Comparison of ENCODE assay signal across 11 cellular contexts in the genomic region with DNA sequence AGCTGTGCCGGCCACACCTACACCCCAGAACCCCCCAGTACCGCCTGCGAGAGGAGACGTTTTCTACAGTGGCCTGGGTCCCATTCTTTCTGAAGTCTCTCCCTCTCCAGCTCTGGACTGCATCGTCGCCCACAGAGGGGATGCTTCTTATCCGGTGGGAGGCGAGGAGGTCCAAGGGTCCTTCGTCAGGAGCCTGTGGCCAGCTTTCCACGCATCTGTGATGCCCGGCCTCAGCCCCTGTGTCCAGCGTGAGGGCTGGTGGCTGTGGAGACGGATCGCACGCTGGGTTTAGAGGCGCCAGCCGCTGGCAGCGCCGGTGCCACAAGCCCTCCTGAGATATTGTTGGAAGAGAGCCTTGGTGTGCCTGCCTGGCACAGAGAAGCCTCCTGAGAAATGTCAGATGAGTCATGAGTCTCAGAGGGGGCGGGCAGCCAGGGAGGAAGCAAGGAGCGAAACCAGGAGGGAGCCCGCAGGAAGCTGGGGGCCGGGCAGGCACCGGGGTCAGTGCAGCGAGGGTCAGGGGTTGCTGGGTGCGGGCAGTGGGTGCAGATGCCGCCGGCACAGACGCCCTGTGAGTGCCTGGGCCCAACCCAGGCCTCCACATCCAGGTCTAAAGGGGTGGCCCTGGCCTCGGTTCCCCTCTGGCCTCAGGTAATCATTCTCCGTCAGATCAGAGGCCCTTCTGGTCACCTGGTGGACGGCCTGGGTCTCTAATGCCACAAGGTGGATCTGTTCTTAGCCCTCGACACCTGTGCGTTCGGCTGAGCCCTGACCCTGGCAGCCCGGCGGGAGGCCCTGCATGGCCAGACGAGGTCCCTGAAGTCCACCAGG.
DNase-seq lines count a peak whose midpoint lies in the region; ATAC-seq and TF ChIP-seq lines count a peak whose summit lies in the region.
"Had no signal": no experiment of that assay in that cellular context is flagged by ENCODE, and none has a peak within 500 bp of the region (broad histone marks: within the 10 kb centered on the region; RNA-seq: fewer than 3 reads in every experiment).

No MANE protein-coding gene starts in this region.

- no peaks in the 10 kb centered on the region for H3K36me3 Mint-ChIP-seq in activated naive CD4-positive, alpha-beta T cell treated with anti-CD3 and anti-CD28 coated beads, Interleukin-2, amount 50 U/mL, for 72 hours

- no peak for TF ChIP-seq CTCF in thoracic aorta (IDR thresholded peaks at IDR 0.05)

- H3K9me3 Mint-ChIP-seq in activated naive CD4-positive, alpha-beta T cell treated with anti-CD3 and anti-CD28 coated beads, Interleukin-2, amount 50 U/mL, for 72 hours, result no peaks in the 10 kb centered on the region

- no peak for DNase-seq in activated naive CD4-positive, alpha-beta T cell treated with anti-CD3 and anti-CD28 coated beads, Interleukin-2, amount 50 U/mL, for 72 hours (ENCODE audit: low spot score in 2 of 2)
- no peak for DNase-seq in activated naive CD4-positive, alpha-beta T cell (lab: John Stamatoyannopoulos, UW)
- DNase-seq in RPMI8226 (peak; percentile 63), head of caudate nucleus (peak in 39 of 42 donors; percentile 32 to 91 (median 68)), thoracic aorta (ENCODE audit: low spot score) (peak; percentile 37), NCI-H146 (lab: John Stamatoyannopoulos, UW) (no peak), sciatic nerve (ENCODE audit: low spot score) (no peak), islet precursor cell (no peak)
- DNase-seq: glutamatergic neuron; NCI-H82; stimulated activated CD4-positive, alpha-beta T cell treated with anti-CD3 and anti-CD28 coated beads, Interleukin-1b, Interleukin-23, amount 100 ng/mL, for 48 hours had no signal

- peak; percentile 26 to 33 for ATAC-seq in activated naive CD4-positive, alpha-beta T cell treated with anti-CD3 and anti-CD28 coated beads, Interleukin-2, amount 50 U/mL, for 72 hours
- peak; percentile 85 for ATAC-seq in thoracic aorta (ENCODE audit: insufficient number of reproducible peaks, low FRiP score, low read depth)
- ATAC-seq in sciatic nerve, result no peak

- peak overlapping the region; percentile 63 for H3K4me3 ChIP-seq in thoracic aorta

- H3K4me1 ChIP-seq in thoracic aorta (ENCODE audit: control insufficient read depth in 1 of 2, low read depth in 2 of 2), result peaks cover 7 to 9% of the 10 kb centered on the region in 2 donors

- H3K9me3 ChIP-seq in thoracic aorta, result no peaks in the 10 kb centered on the region

- H3K27me3 ChIP-seq in thoracic aorta (replicated peaks; ENCODE audit: insufficient read depth), result no peaks in the 10 kb centered on the region

- no peak overlapping the region for H3K27ac ChIP-seq in thoracic aorta

- no peak overlapping the region for H3K27ac Mint-ChIP-seq in activated naive CD4-positive, alpha-beta T cell treated with anti-CD3 and anti-CD28 coated beads, Interleukin-2, amount 50 U/mL, for 72 hours

- intact Hi-C loops in head of caudate nucleus (cut with DNase I), result no loop called here
- intact Hi-C loops in sciatic nerve (cut with DNase I), result no loop called here

- no peaks in the 10 kb centered on the region for H3K36me3 ChIP-seq in thoracic aorta

Comparison
In these comparisons a context has a peak if more than half of its experiments do, and no peak if none do; other contexts are left out.
1. DNase-seq: peak in RPMI8226 (single experiment), head of caudate nucleus (39 of 42) and thoracic aorta (single experiment); none in activated naive CD4-positive, alpha-beta T cell treated with anti-CD3 and anti-CD28 coated beads, Interleukin-2, amount 50 U/mL, for 72 hours (0 of 2), activated naive CD4-positive, alpha-beta T cell (0 of 4), NCI-H146 (single experiment), sciatic nerve (single experiment) and islet precursor cell (single experiment).